In the genomic region with DNA sequence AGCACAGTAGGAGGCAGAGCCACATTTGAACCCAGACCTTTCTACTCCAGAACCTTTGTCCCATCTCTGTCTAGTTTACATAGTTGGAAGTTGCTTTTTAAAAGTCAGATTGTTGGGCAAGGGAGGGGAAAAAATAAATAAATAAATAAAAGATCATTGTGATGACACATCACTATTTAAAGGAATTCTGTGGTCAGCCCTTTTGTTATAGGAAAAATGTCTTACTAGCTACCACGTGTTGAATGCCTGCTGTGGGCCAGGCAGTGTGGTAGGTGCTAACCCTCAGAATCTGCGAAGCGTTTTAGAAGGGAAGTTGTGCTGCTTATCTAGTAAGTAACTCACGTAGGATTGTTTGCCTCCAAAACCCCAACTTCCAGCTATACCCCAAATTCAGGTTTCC, we compare ENCODE assay signal across 1 cellular context.
TF ChIP-seq lines count a peak whose summit lies in the region.

No MANE protein-coding gene starts in this region.

TF ChIP-seq in SK-N-SH treated with all-trans-retinoic acid at 6 μM for 48 hours, 23 proteins besides CTCF, POLR2A, EP300 and RAD21 (continued from another document):
- TF ChIP-seq TSHZ2 (CRISPR knock-in tag; IDR thresholded peaks at IDR 0.05) = no peak
